Comparison of ENCODE assay signal across 8 cellular contexts in genomic region chr14:75660238-75660629, GRCh38. TPM values are rescaled to one million over a fixed set of nuclear protein-coding genes. Genes with fewer than 3 reads are reported as not detected.
DNase-seq lines count a peak whose midpoint lies in the region; ATAC-seq and TF ChIP-seq lines count a peak whose summit lies in the region.

No MANE protein-coding gene starts in this region.

- peak overlapping the region; percentile 76 for H3K27ac ChIP-seq in DND-41 (ENCODE audit: low read length)

- peaks cover 21% of the 10 kb centered on the region for H3K4me1 Mint-ChIP-seq in osteocyte (ENCODE audit: unreplicated experiment)

- H4K20me1 ChIP-seq in DND-41 (ENCODE audit: insufficient read depth, low read length), result no peaks in the 10 kb centered on the region

- H3K9me3 ChIP-seq in DND-41 (ENCODE audit: insufficient read depth, low read length, severe bottlenecking), result no peaks in the 10 kb centered on the region

- H3K27ac Mint-ChIP-seq in osteocyte (ENCODE audit: unreplicated experiment), result peak overlapping the region; percentile 91

- in situ Hi-C loops in G401 (cut with HindIII; ENCODE audit: low sequenced_read_pairs), result no loop called here

- H3K79me2 ChIP-seq in DND-41 (ENCODE audit: insufficient read depth, low read length), result peaks cover 44% of the 10 kb centered on the region

- H3K4me3 Mint-ChIP-seq in osteocyte (ENCODE audit: unreplicated experiment), result peak overlapping the region; percentile 96

- peak overlapping the region; percentile 85 to 98; a peak in 3 of 4 replicates for H3K4me3 ChIP-seq in DND-41 (ENCODE audit: low read depth in 1 of 2, low read length in 2 of 2)
- peak overlapping the region; percentile 73 for H3K4me3 ChIP-seq in epithelial cell of proximal tubule (ENCODE audit: low read depth, low read length)

- H3K4me1 ChIP-seq in DND-41 (ENCODE audit: insufficient read depth, low read length), result peaks cover 46% of the 10 kb centered on the region

- no peaks in the 10 kb centered on the region for H3K9me3 Mint-ChIP-seq in osteocyte (ENCODE audit: unreplicated experiment)

- peaks cover 34% of the 10 kb centered on the region for H3K36me3 ChIP-seq in DND-41 (ENCODE audit: insufficient read depth, low read length)

- ATAC-seq in DND-41 (ENCODE audit: insufficient read depth, low read depth) (no peak), HG02852 (IDR thresholded peaks at IDR 0.05; ENCODE audit: unreplicated experiment) (no peak), HG02642 (IDR thresholded peaks at IDR 0.05; ENCODE audit: poor library complexity, unreplicated experiment) (no peak)

- peak overlapping the region; percentile 69 for H3K4me2 ChIP-seq in DND-41 (ENCODE audit: insufficient read depth, low read length)

- no peaks in the 10 kb centered on the region for H3K27me3 ChIP-seq in DND-41 (ENCODE audit: insufficient read depth, low read length, poor library complexity)

- peak overlapping the region; percentile 86 for H2AFZ ChIP-seq in DND-41 (ENCODE audit: low read depth, low read length)

- H3K36me3 Mint-ChIP-seq in osteocyte (ENCODE audit: unreplicated experiment), result peaks cover 9% of the 10 kb centered on the region

- DNase-seq in DND-41, result no peak
- peak; percentile 43 for DNase-seq in OCI-M1 (lab: John Stamatoyannopoulos, UW)
- no peak for DNase-seq in epithelial cell of proximal tubule (ENCODE audit: low read depth)
- no peak for DNase-seq in osteocyte (ENCODE audit: extremely low spot score, unreplicated experiment)
- DNase-seq in NCI-H1048 (lab: John Stamatoyannopoulos, UW), result no peak
- DNase-seq in G401 (ENCODE audit: low spot score), result no peak

- H3K9ac ChIP-seq in DND-41 (ENCODE audit: low read depth, low read length), result peak overlapping the region; percentile 75

- H3K27me3 Mint-ChIP-seq in osteocyte (ENCODE audit: unreplicated experiment), result no peaks in the 10 kb centered on the region

- TF ChIP-seq CTCF in DND-41 (IDR thresholded peaks at IDR 0.05; ENCODE audit: borderline replicate concordance, extremely low read depth, low read length, poor library complexity, severe bottlenecking), result no peak
- TF ChIP-seq CTCF in epithelial cell of proximal tubule (conservative IDR thresholded peaks at IDR 0.05; ENCODE audit: low read depth, low read length), result no peak
- TF ChIP-seq CTCF in osteocyte (IDR thresholded peaks at IDR 0.05), result no peak

RNA-seq across cellular contexts. Expression of gene ERG28, which starts 0.4 kb away (rescaled TPM):
- total RNA-seq in epithelial cell of proximal tubule, result 14.6 and 18.2 TPM in 2 replicates
- total RNA-seq in osteocyte, result 19.1 and 19.6 TPM in 2 replicates
- total RNA-seq in G401 (2014; rRNA removed; shearing (Covaris generic)), result 15.1 and 16.6 TPM in 2 replicates

RNA-seq across cellular contexts. Expression of gene TTLL5, which starts 0.8 kb away (rescaled TPM):
- total RNA-seq in epithelial cell of proximal tubule (20.4 and 39.6 TPM in 2 replicates), osteocyte (36.3 and 37.3 TPM in 2 replicates)
- 20.7 and 25.6 TPM in 2 replicates for total RNA-seq in G401 (2014; rRNA removed; shearing (Covaris generic))
